ENCODE assay signal across 13 cellular contexts in the genomic region with DNA sequence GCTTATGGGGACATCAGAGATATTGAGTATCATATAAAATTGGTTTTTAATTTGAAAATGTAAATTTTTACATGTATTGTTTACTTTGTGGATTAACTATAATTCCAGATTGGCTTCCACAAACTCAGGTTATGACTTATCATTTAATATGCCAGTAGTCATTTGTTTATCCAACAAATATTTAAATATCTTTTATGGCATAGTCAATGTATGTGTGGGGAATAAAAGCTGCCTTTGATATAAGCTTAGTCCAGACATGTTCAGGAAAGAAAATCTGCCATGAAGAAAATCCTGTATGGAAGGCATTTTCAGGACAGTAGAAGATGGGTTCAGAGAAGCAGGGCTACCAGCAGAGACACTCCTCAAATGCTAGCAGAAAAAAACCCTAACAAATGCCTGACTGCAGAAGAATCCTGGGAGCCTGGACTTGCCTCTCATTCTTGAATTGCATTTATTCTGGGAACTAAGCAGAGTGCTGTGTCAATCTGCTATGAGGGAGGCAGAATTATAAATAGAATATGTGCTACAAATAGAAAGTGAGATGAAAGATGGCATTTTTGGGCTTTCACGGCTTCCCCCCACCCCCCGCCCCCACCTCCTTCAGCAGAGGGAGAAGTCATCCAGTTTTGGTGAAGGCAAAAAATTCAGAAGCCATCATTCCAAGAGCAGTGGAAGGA. TPM values are rescaled to one million over a fixed set of nuclear protein-coding genes. Genes with fewer than 3 reads are reported as not detected.
"Had no signal": no experiment of that assay in that cellular context is flagged by ENCODE, and none has a peak within 500 bp of the region (broad histone marks: within the 10 kb centered on the region; RNA-seq: fewer than 3 reads in every experiment).

No MANE protein-coding gene starts in this region.

RNA-seq across cellular contexts. Expression of gene ROPN1, which starts 10.6 kb away (rescaled TPM):
- total RNA-seq: activated CD4-positive, alpha-beta memory T cell treated with anti-CD3 and anti-CD28 coated beads, Interleukin-2, amount 10 ng/mL, durations not matched to agents 7 days and 5 days; activated CD4-positive, alpha-beta T cell treated with anti-CD3 and anti-CD28 coated beads, Interleukin-2, amount 10 ng/mL, durations not matched to agents 7 days and 5 days; activated naive CD4-positive, alpha-beta T cell treated with anti-CD3 and anti-CD28 coated beads, Interleukin-2, amount 50 U/mL, for 72 hours; activated naive CD8-positive, alpha-beta T cell treated with anti-CD3 and anti-CD28 coated beads, Interleukin-2, amount 10 ng/mL, durations not matched to agents 7 days and 5 days; activated T-cell treated with anti-CD3 and anti-CD28 coated beads, Interleukin-2, amount 50 U/mL, for 72 hours; body of pancreas; endodermal cell; esophagus muscularis mucosa; foreskin keratinocyte; gastrocnemius medialis; T-cell; T-helper 2 cell treated with Interferon-gamma antibody and Interleukin-4, amounts not matched to agents 100 ng/mL and 5 ng/mL, for 36 hours; WTC11 had no signal
- polyA plus RNA-seq: foreskin keratinocyte had no signal
